26 cellular contexts compared by ENCODE assay signal in genomic region chr9:13674926-13675637, GRCh38.
A peak's percentile ranks its signal among the peaks of the same experiment; 100 is the strongest.
DNase-seq lines count a peak whose midpoint lies in the region; ATAC-seq and TF ChIP-seq lines count a peak whose summit lies in the region.
"Had no signal": no experiment of that assay in that cellular context is flagged by ENCODE, and none has a peak within 500 bp of the region (broad histone marks: within the 10 kb centered on the region; RNA-seq: fewer than 3 reads in every experiment).

No MANE protein-coding gene starts in this region.

- TF ChIP-seq RAD21 in SK-N-SH (IDR thresholded peaks at IDR 0.05; ENCODE audit: low read length): no peak

- POLR2A ChIA-PET in SK-N-SH (lab: Yijun Ruan, JAX): no interaction called here
- POLR2A ChIA-PET in A673 (lab: Charles Lee; ENCODE audit: low non-redundant PET): interaction anchor here (0.6 kb wide), 1 partner anchor 59 kb away, joined by 4 read pairs; no protein-coding TSS in a partner anchor

- no TSS peak for BruUV-seq in A673 (replicated peaks; lab: Mats Ljungman, UMichigan)

- no peaks in the 10 kb centered on the region for H3K79me2 ChIP-seq in SK-N-SH (ENCODE audit: insufficient read depth)

- no peak overlapping the region for H3K9ac ChIP-seq in SK-N-SH

- intact Hi-C loops in heart right ventricle (cut with DNase I): no loop called here
- intact Hi-C loops in left ventricle myocardium inferior (cut with micrococcal nuclease): no loop called here
- intact Hi-C loops in A673 (cut with micrococcal nuclease; ENCODE audit: unreplicated experiment): no loop called here

- H3K27ac ChIP-seq in heart right ventricle (peak overlapping the region in 8 of 10 donors; percentile 2 to 73 (median 56)), right atrium auricular region (no peak overlapping the region), SK-N-SH (ENCODE audit: low read depth in 2 of 2, low read length in 1 of 2) (no peak overlapping the region), left ventricle myocardium inferior (replicated peaks) (peak overlapping the region; percentile 66), A673 (ENCODE audit: low read depth, low read length, poor library complexity, severe bottlenecking) (no peak overlapping the region)
- H3K27ac ChIP-seq: A549, RWPE1 had no signal

- no peak overlapping the region for H2AFZ ChIP-seq in SK-N-SH (ENCODE audit: low read depth)

- H3K36me3 ChIP-seq in heart right ventricle (no peaks in the 10 kb centered on the region), right atrium auricular region (no peaks in the 10 kb centered on the region), SK-N-SH (replicated peaks in 1 of 2; ENCODE audit: control insufficient read depth in 1 of 2, insufficient read depth in 2 of 2, low read length in 1 of 2) (no peaks in the 10 kb centered on the region), left ventricle myocardium inferior (no peaks in the 10 kb centered on the region), A673 (ENCODE audit: insufficient read depth, low read length, poor library complexity, severe bottlenecking) (no peaks in the 10 kb centered on the region)
- H3K36me3 ChIP-seq: HAP-1, MG63 had no signal

- DNase-seq in heart right ventricle: no peak
- no peak for DNase-seq in right atrium auricular region (ENCODE audit: low spot score)
- no peak for DNase-seq in SK-N-SH
- no peak for DNase-seq in left ventricle myocardium inferior
- DNase-seq in DMS153 treated with DMSO at 0.1 percent for 48 hours (lab: John Stamatoyannopoulos, UW; ENCODE audit: unreplicated experiment): no peak
- no peak for DNase-seq in NCI-H524 treated with DMSO at 0.1 percent for 48 hours (lab: John Stamatoyannopoulos, UW)
- DNase-seq in A673 (ENCODE audit: low spot score): no peak
- DNase-seq: C1 segment of cervical spinal cord; CD4-positive, alpha-beta memory T cell; COR-L47; EL; GDM1; GOT3; HFFc6; KBM-7; MG63; NCI-H1105 treated with DMSO at 0.1 percent for 48 hours; NCI-H146; NCI-H2029; NCI-H446; NCI-H526; NCI-H82 had no signal

- CTCF ChIA-PET in SK-N-SH (lab: Yijun Ruan, JAX) (interaction anchor here (0.7 kb wide), 1 partner anchor 14 kb away, joined by 3 read pairs; no protein-coding TSS in a partner anchor), A673 (lab: Charles Lee) (no interaction called here)

- WGBS in heart right ventricle, 2 donors: 62 to 69% methylated on average over 7 of the region's 7 CpGs
- 63% methylated on average over 7 of the region's 7 CpGs for WGBS in SK-N-SH (ENCODE audit: low lambda C conversion rate)

- H3K27me3 ChIP-seq in heart right ventricle (no peaks in the 10 kb centered on the region), right atrium auricular region (no peaks in the 10 kb centered on the region), SK-N-SH (ENCODE audit: insufficient read depth) (no peaks in the 10 kb centered on the region), left ventricle myocardium inferior (ENCODE audit: low read depth) (no peaks in the 10 kb centered on the region), A673 (replicated peaks; ENCODE audit: insufficient read depth, low read depth, low read length, poor library complexity) (no peaks in the 10 kb centered on the region)
- H3K27me3 ChIP-seq: MG63 had no signal

- TF ChIP-seq EP300 in SK-N-SH (IDR thresholded peaks at IDR 0.05; ENCODE audit: borderline replicate concordance in 1 of 2, low read depth in 1 of 2, low read length in 1 of 2): no peak

- TF ChIP-seq CTCF in heart right ventricle (IDR thresholded peaks at IDR 0.05): no peak
- TF ChIP-seq CTCF in right atrium auricular region (IDR thresholded peaks at IDR 0.05): no peak
- no peak for TF ChIP-seq CTCF in SK-N-SH (IDR thresholded peaks at IDR 0.05)
- no peak for TF ChIP-seq CTCF in left ventricle myocardium inferior (IDR thresholded peaks at IDR 0.05; ENCODE audit: borderline replicate concordance)
- no peak for TF ChIP-seq CTCF in A673 (conservative IDR thresholded peaks at IDR 0.05; ENCODE audit: low read depth, low read length)

- H3K4me3 ChIP-seq in heart right ventricle (no peak overlapping the region), right atrium auricular region (no peak overlapping the region), SK-N-SH (ENCODE audit: low read depth in 2 of 2, low read length in 1 of 2) (no peak overlapping the region), left ventricle myocardium inferior (no peak overlapping the region), A673 (ENCODE audit: low read depth, low read length, poor library complexity, severe bottlenecking) (no peak overlapping the region)
- H3K4me3 ChIP-seq: A549, GM12878, HAP-1, MG63 had no signal

- H3F3A ChIP-seq in SK-N-SH (replicated peaks; ENCODE audit: insufficient read depth): no peaks in the 10 kb centered on the region

- H3K4me1 ChIP-seq in heart right ventricle: peaks cover 0 to 15% (median 0%) of the 10 kb centered on the region in 9 donors
- peaks cover 0 to 8% of the 10 kb centered on the region in 2 donors for H3K4me1 ChIP-seq in right atrium auricular region
- no peaks in the 10 kb centered on the region for H3K4me1 ChIP-seq in SK-N-SH (ENCODE audit: control insufficient read depth in 1 of 2, insufficient read depth in 2 of 2, low read depth in 1 of 2, low read length in 1 of 2)
- H3K4me1 ChIP-seq in left ventricle myocardium inferior: peaks cover 14% of the 10 kb centered on the region
- no peaks in the 10 kb centered on the region for H3K4me1 ChIP-seq in A673 (ENCODE audit: insufficient read depth, low read length, poor library complexity, severe bottlenecking)
- H3K4me1 ChIP-seq: A549, HAP-1 had no signal

- H3K9me3 ChIP-seq in heart right ventricle: peaks cover 0 to 11% (median 3%) of the 10 kb centered on the region in 11 donors
- no peaks in the 10 kb centered on the region for H3K9me3 ChIP-seq in right atrium auricular region
- H3K9me3 ChIP-seq in SK-N-SH: no peaks in the 10 kb centered on the region
- peaks cover 2% of the 10 kb centered on the region for H3K9me3 ChIP-seq in left ventricle myocardium inferior (replicated peaks)
- no peaks in the 10 kb centered on the region for H3K9me3 ChIP-seq in A673 (ENCODE audit: low read depth, low read length, poor library complexity, severe bottlenecking)
- H3K9me3 ChIP-seq: A549, HAP-1, MG63 had no signal

- H3K4me2 ChIP-seq in SK-N-SH: no peak overlapping the region
- H3K4me2 ChIP-seq: A549 had no signal

- H4K20me1 ChIP-seq in SK-N-SH (ENCODE audit: insufficient read depth): no peaks in the 10 kb centered on the region

- peak in 7 of 8 donors; percentile 40 to 69 (median 60) for ATAC-seq in heart right ventricle
- ATAC-seq: A549, GM12878 had no signal

- no peaks in the 10 kb centered on the region for H3K9me2 ChIP-seq in SK-N-SH

TF ChIP-seq in SK-N-SH, 30 proteins besides CTCF, POLR2A, EP300 and RAD21:
- TF ChIP-seq FOSL2 (IDR thresholded peaks at IDR 0.05; ENCODE audit: borderline replicate concordance, low read depth): 0 out of 2 replicates have a peak, but pooled peaks have one; percentile 12
- TF ChIP-seq GATA2 (CRISPR knock-in tag; IDR thresholded peaks at IDR 0.05): no peak
- peak; percentile 28 for TF ChIP-seq PBX3 (IDR thresholded peaks at IDR 0.05)
- TF ChIP-seq YY1 (IDR thresholded peaks at IDR 0.05; ENCODE audit: low read depth): no peak

Comparison
In these comparisons a context has a peak if more than half of its experiments do, and no peak if none do; other contexts are left out.
1. H3K27ac ChIP-seq: peak in heart right ventricle (8 of 10) and left ventricle myocardium inferior (single experiment); none in right atrium auricular region (0 of 2), SK-N-SH (0 of 2) and A673 (single experiment).